In genomic region chr22:40666151-40666848, GRCh38 we compare ENCODE assay signal across 18 cellular contexts. TPM values are rescaled to one million over a fixed set of nuclear protein-coding genes. Genes with fewer than 3 reads are reported as not detected.
DNase-seq lines count a peak whose midpoint lies in the region; ATAC-seq and TF ChIP-seq lines count a peak whose summit lies in the region.
"Had no signal": no experiment of that assay in that cellular context is flagged by ENCODE, and none has a peak within 500 bp of the region (broad histone marks: within the 10 kb centered on the region; RNA-seq: fewer than 3 reads in every experiment).

No MANE protein-coding gene starts in this region.

- POLR2A ChIA-PET in activated CD8-positive, alpha-beta T cell treated with anti-CD3 and anti-CD28 coated beads, Interleukin-2, amount 10 ng/mL, durations not matched to agents 7 days and 5 days (lab: Charles Lee), result no interaction called here

- H3K4me1 ChIP-seq in heart left ventricle, result peaks cover 0 to 41% (median 27%) of the 10 kb centered on the region in 12 donors
- H3K4me1 ChIP-seq in sigmoid colon, result peaks cover 0 to 29% (median 24%) of the 10 kb centered on the region in 4 donors
- H3K4me1 ChIP-seq in Karpas-422 (ENCODE audit: low read length), result no peaks in the 10 kb centered on the region

- no peak overlapping the region for H3K4me2 ChIP-seq in Karpas-422 (ENCODE audit: low read depth, low read length, poor library complexity, severe bottlenecking)

- no peak for TF ChIP-seq CTCF in AG10803 (conservative IDR thresholded peaks at IDR 0.05; ENCODE audit: low read length)
- no peak for TF ChIP-seq CTCF in heart left ventricle (IDR thresholded peaks at IDR 0.05)
- no peak for TF ChIP-seq CTCF in sigmoid colon (IDR thresholded peaks at IDR 0.05)

- no peak for TF ChIP-seq POLR2A in heart left ventricle (IDR thresholded peaks at IDR 0.05)
- no peak for TF ChIP-seq POLR2A in sigmoid colon (IDR thresholded peaks at IDR 0.05)

- H3K9me3 Mint-ChIP-seq in activated CD8-positive, alpha-beta T cell treated with anti-CD3 and anti-CD28 coated beads, Interleukin-2, amount 10 ng/mL, durations not matched to agents 7 days and 5 days (ENCODE audit: insufficient read depth), result no peaks in the 10 kb centered on the region
- H3K9me3 Mint-ChIP-seq: CD8-positive, alpha-beta memory T cell had no signal

- CTCF ChIA-PET in activated CD8-positive, alpha-beta T cell treated with anti-CD3 and anti-CD28 coated beads, Interleukin-2, amount 10 ng/mL, durations not matched to agents 7 days and 5 days (lab: Charles Lee), result no interaction called here

- 36 to 46% (median 38%) methylated on average over 7 of the region's 7 CpGs for WGBS in heart left ventricle, 4 donors
- 75 to 78% methylated on average over 7 of the region's 7 CpGs for WGBS in sigmoid colon, 2 donors

- no peak overlapping the region for H3K27ac Mint-ChIP-seq in activated CD8-positive, alpha-beta T cell treated with anti-CD3 and anti-CD28 coated beads, Interleukin-2, amount 10 ng/mL, durations not matched to agents 7 days and 5 days
- H3K27ac Mint-ChIP-seq: CD8-positive, alpha-beta memory T cell; type B pancreatic cell had no signal

- peaks cover 0 to 8% (median 0%) of the 10 kb centered on the region in 12 donors for H3K9me3 ChIP-seq in heart left ventricle
- no peaks in the 10 kb centered on the region for H3K9me3 ChIP-seq in sigmoid colon
- no peaks in the 10 kb centered on the region for H3K9me3 ChIP-seq in Karpas-422 (ENCODE audit: low read length)
- H3K9me3 ChIP-seq: esophagus squamous epithelium had no signal

- no peak overlapping the region for H3K4me3 Mint-ChIP-seq in activated CD8-positive, alpha-beta T cell treated with anti-CD3 and anti-CD28 coated beads, Interleukin-2, amount 10 ng/mL, durations not matched to agents 7 days and 5 days
- H3K4me3 Mint-ChIP-seq: CD8-positive, alpha-beta memory T cell; type B pancreatic cell had no signal

- H3K36me3 ChIP-seq in heart left ventricle (no peaks in the 10 kb centered on the region), sigmoid colon (no peaks in the 10 kb centered on the region), Karpas-422 (ENCODE audit: insufficient read depth, low read length) (no peaks in the 10 kb centered on the region)
- H3K36me3 ChIP-seq: brain microvascular endothelial cell, esophagus squamous epithelium had no signal

- H3K9me2 ChIP-seq in Karpas-422 (replicated peaks; ENCODE audit: insufficient read depth, low read length), result no peaks in the 10 kb centered on the region

- H3K4me1 Mint-ChIP-seq in activated CD8-positive, alpha-beta T cell treated with anti-CD3 and anti-CD28 coated beads, Interleukin-2, amount 10 ng/mL, durations not matched to agents 7 days and 5 days (ENCODE audit: low read depth), result peaks cover 19% of the 10 kb centered on the region

- no peaks in the 10 kb centered on the region for H3K79me2 ChIP-seq in Karpas-422 (ENCODE audit: low read length)

- no peak overlapping the region for H2AFZ ChIP-seq in Karpas-422 (ENCODE audit: low read length)

- H3K4me3 ChIP-seq in AG10803 (ENCODE audit: low read length) (no peak overlapping the region), heart left ventricle (no peak overlapping the region), sigmoid colon (no peak overlapping the region), Karpas-422 (ENCODE audit: low read length) (no peak overlapping the region)
- H3K4me3 ChIP-seq: esophagus squamous epithelium had no signal

- intact Hi-C loops in heart left ventricle (cut with DNase I) (no loop called here), sigmoid colon (cut with DNase I) (no loop called here)

- H3K36me3 Mint-ChIP-seq in activated CD8-positive, alpha-beta T cell treated with anti-CD3 and anti-CD28 coated beads, Interleukin-2, amount 10 ng/mL, durations not matched to agents 7 days and 5 days (ENCODE audit: low read depth), result peaks cover 7% of the 10 kb centered on the region
- H3K36me3 Mint-ChIP-seq: CD8-positive, alpha-beta memory T cell; type B pancreatic cell had no signal

- TF ChIP-seq EP300 in sigmoid colon (IDR thresholded peaks at IDR 0.05), result no peak

- H3K9ac ChIP-seq in Karpas-422 (ENCODE audit: low read length), result no peak overlapping the region

- DNase-seq in AG10803 (ENCODE audit: low read depth) (peak; percentile 89), NCI-H82 (lab: John Stamatoyannopoulos, UW) (peak; percentile 60), heart left ventricle (peak in 3 of 5 donors; percentile 64 to 78 (median 65)), sigmoid colon (no peak), Karpas-422 (no peak), NCI-H1930 (lab: John Stamatoyannopoulos, UW) (no peak)
- DNase-seq in activated CD8-positive, alpha-beta T cell treated with anti-CD3 and anti-CD28 coated beads, Interleukin-2, amount 10 ng/mL, durations not matched to agents 7 days and 5 days, result no peak
- DNase-seq: activated T-cell treated with anti-CD3 and anti-CD28 coated beads, Interleukin-2, amount 50 U/mL, for 48 hours; brain microvascular endothelial cell; CD8-positive, alpha-beta memory T cell; esophagus squamous epithelium; islet precursor cell had no signal

- H3K27me3 ChIP-seq in heart left ventricle (no peaks in the 10 kb centered on the region), sigmoid colon (no peaks in the 10 kb centered on the region), Karpas-422 (ENCODE audit: low read length) (no peaks in the 10 kb centered on the region)
- H3K27me3 ChIP-seq: brain microvascular endothelial cell, esophagus squamous epithelium had no signal

- H3K27ac ChIP-seq in heart left ventricle, result peak overlapping the region; percentile 36 to 87 (median 76)
- peak overlapping the region in 3 of 4 donors; percentile 63 to 74 (median 67) for H3K27ac ChIP-seq in sigmoid colon
- H3K27ac ChIP-seq in Karpas-422 (ENCODE audit: low read length), result no peak overlapping the region
- H3K27ac ChIP-seq: brain microvascular endothelial cell, VCaP had no signal

- ATAC-seq in heart left ventricle (peak; percentile 74 to 86 (median 78)), GM21825 (IDR thresholded peaks at IDR 0.05; ENCODE audit: unreplicated experiment) (no peak)
- ATAC-seq in activated CD8-positive, alpha-beta T cell treated with anti-CD3 and anti-CD28 coated beads, Interleukin-2, amount 10 ng/mL, durations not matched to agents 7 days and 5 days, result no peak
- ATAC-seq: HCT116 had no signal

- no peaks in the 10 kb centered on the region for H3K27me3 Mint-ChIP-seq in activated CD8-positive, alpha-beta T cell treated with anti-CD3 and anti-CD28 coated beads, Interleukin-2, amount 10 ng/mL, durations not matched to agents 7 days and 5 days (ENCODE audit: low read depth)
- H3K27me3 Mint-ChIP-seq: type B pancreatic cell had no signal

- no peaks in the 10 kb centered on the region for H4K20me1 ChIP-seq in Karpas-422 (ENCODE audit: insufficient read depth, low read depth, low read length)

RNA-seq across cellular contexts. Expression of gene MCHR1, which starts 13.0 kb away (rescaled TPM):
- under 1 TPM in 5 of 9 donors, not detected in 4; 0.09 to 0.96 (median 0.45) TPM for total RNA-seq in heart left ventricle
- polyA plus RNA-seq in heart left ventricle, result under 1 TPM; 0.23 to 0.35 TPM
- total RNA-seq in sigmoid colon, result under 1 TPM in 1 of 4 donors, not detected in 3; 0.28 TPM
- polyA plus RNA-seq in sigmoid colon, result under 1 TPM in 2 of 3 donors, not detected in 1; 0.44 to 0.60 TPM
- total RNA-seq in Karpas-422 (2014; rRNA removed; shearing (Covaris generic); ENCODE audit: low replicate concordance), result not detected in 2 replicates
- not detected for total RNA-seq in activated CD8-positive, alpha-beta T cell treated with anti-CD3 and anti-CD28 coated beads, Interleukin-2, amount 10 ng/mL, durations not matched to agents 7 days and 5 days
- total RNA-seq: CD8-positive, alpha-beta memory T cell; NCI-H460; omental fat pad had no signal
- polyA plus RNA-seq: CD8-positive, alpha-beta memory T cell had no signal

RNA-seq across cellular contexts. Expression of gene MRTFA, which starts 29.8 kb away (rescaled TPM):
- total RNA-seq in heart left ventricle (10 to 100 TPM; 14.0 to 52.6 (median 28.4) TPM), sigmoid colon (100 to 1,000 TPM in 1 of 4 donors, 10 to 100 TPM in 3; 19.6 to 104 (median 72.1) TPM)
- polyA plus RNA-seq in heart left ventricle (10 to 100 TPM; 16.0 to 26.9 TPM), sigmoid colon (10 to 100 TPM; 10.8 to 29.2 (median 10.9) TPM)
- 37.2 and 51.6 TPM in 2 replicates for total RNA-seq in Karpas-422 (2014; rRNA removed; shearing (Covaris generic); ENCODE audit: low replicate concordance)
- total RNA-seq in activated CD8-positive, alpha-beta T cell treated with anti-CD3 and anti-CD28 coated beads, Interleukin-2, amount 10 ng/mL, durations not matched to agents 7 days and 5 days, result 10 to 100 TPM; 65.0 to 65.1 TPM

Comparison
In these comparisons a context has a peak if more than half of its experiments do, and no peak if none do; other contexts are left out.
1. DNase-seq: peak in AG10803 (single experiment), NCI-H82 (single experiment) and heart left ventricle (3 of 5); none in sigmoid colon (single experiment), Karpas-422 (single experiment), activated CD8-positive, alpha-beta T cell treated with anti-CD3 and anti-CD28 coated beads, Interleukin-2, amount 10 ng/mL, durations not matched to agents 7 days and 5 days (single experiment) and NCI-H1930 (0 of 2).
2. ATAC-seq: peak in heart left ventricle (4 of 4); none in activated CD8-positive, alpha-beta T cell treated with anti-CD3 and anti-CD28 coated beads, Interleukin-2, amount 10 ng/mL, durations not matched to agents 7 days and 5 days (single experiment) and GM21825 (single experiment).